In genomic region chr16:62831235-62831634, GRCh38 we compare ENCODE assay signal across 21 cellular contexts.
"Had no signal": no experiment of that assay in that cellular context is flagged by ENCODE, and none has a peak within 500 bp of the region (broad histone marks: within the 10 kb centered on the region; RNA-seq: fewer than 3 reads in every experiment).

No MANE protein-coding gene starts in this region.

- H3K9me3 ChIP-seq: neutrophil, pancreas, sigmoid colon, stomach, thyroid gland, vagina had no signal

- ATAC-seq: effector memory CD8-positive, alpha-beta T cell; naive thymus-derived CD8-positive, alpha-beta T cell; pancreas; stimulated activated effector memory CD8-positive, alpha-beta T cell treated with anti-CD3 and anti-CD28 coated beads, Interleukin-12 subunit alpha, Interleukin-12 subunit beta, amount 100 ng/mL, for 72 hours had no signal

- H3K27ac Mint-ChIP-seq: effector memory CD8-positive, alpha-beta T cell; immature natural killer cell; naive thymus-derived CD8-positive, alpha-beta T cell; nephron progenitor cell; progenitor cell of endocrine pancreas; stimulated activated effector memory CD8-positive, alpha-beta T cell treated with anti-CD3 and anti-CD28 coated beads, Interleukin-12 subunit alpha, Interleukin-12 subunit beta, amount 100 ng/mL, for 72 hours had no signal

- H3K4me3 ChIP-seq: pancreas, sigmoid colon, stomach, thyroid gland, vagina had no signal

- H3K27me3 Mint-ChIP-seq: effector memory CD8-positive, alpha-beta T cell; naive thymus-derived CD8-positive, alpha-beta T cell; progenitor cell of endocrine pancreas had no signal

- H3K4me1 Mint-ChIP-seq: immature natural killer cell; naive thymus-derived CD8-positive, alpha-beta T cell; nephron progenitor cell; stimulated activated effector memory CD8-positive, alpha-beta T cell treated with anti-CD3 and anti-CD28 coated beads, Interleukin-12 subunit alpha, Interleukin-12 subunit beta, amount 100 ng/mL, for 72 hours had no signal

- H3K27ac ChIP-seq: neutrophil, pancreas, sigmoid colon, stomach, thyroid gland, vagina had no signal

- H3K9me3 Mint-ChIP-seq: nephron progenitor cell had no signal

- H3K27me3 ChIP-seq: neutrophil, pancreas, sigmoid colon, stomach, thyroid gland, vagina had no signal

- H3K36me3 ChIP-seq: neutrophil, pancreas, sigmoid colon, stomach, thyroid gland, vagina had no signal

- H3K36me3 Mint-ChIP-seq: immature natural killer cell; stimulated activated effector memory CD8-positive, alpha-beta T cell treated with anti-CD3 and anti-CD28 coated beads, Interleukin-12 subunit alpha, Interleukin-12 subunit beta, amount 100 ng/mL, for 72 hours had no signal

- H3K4me1 ChIP-seq: pancreas, sigmoid colon, stomach, thyroid gland, vagina had no signal

- H3K4me3 Mint-ChIP-seq: effector memory CD8-positive, alpha-beta T cell; immature natural killer cell; naive thymus-derived CD8-positive, alpha-beta T cell; nephron progenitor cell; stimulated activated effector memory CD8-positive, alpha-beta T cell treated with anti-CD3 and anti-CD28 coated beads, Interleukin-12 subunit alpha, Interleukin-12 subunit beta, amount 100 ng/mL, for 72 hours had no signal

- DNase-seq: cortex of kidney; effector memory CD8-positive, alpha-beta T cell; hypothalamus; immature natural killer cell; islet precursor cell; kidney glomerular epithelial cell; mesendoderm; naive thymus-derived CD8-positive, alpha-beta T cell; nephron progenitor cell; pancreas; sigmoid colon; stimulated activated CD4-positive, alpha-beta T cell treated with anti-CD3 and anti-CD28 coated beads, Interleukin-2, amount 100 ng/mL, for 24 hours; stimulated activated CD4-positive, alpha-beta T cell treated with anti-CD3 and anti-CD28 coated beads, Interleukin-4, amount 100 ng/mL, for 24 hours; stimulated activated naive CD4-positive, alpha-beta T cell treated with Interleukin-2 at 50 U/mL for 16 hours; stomach; thyroid gland; trophoblast cell had no signal
